ENCODE assay signal across 8 cellular contexts in the genomic region with DNA sequence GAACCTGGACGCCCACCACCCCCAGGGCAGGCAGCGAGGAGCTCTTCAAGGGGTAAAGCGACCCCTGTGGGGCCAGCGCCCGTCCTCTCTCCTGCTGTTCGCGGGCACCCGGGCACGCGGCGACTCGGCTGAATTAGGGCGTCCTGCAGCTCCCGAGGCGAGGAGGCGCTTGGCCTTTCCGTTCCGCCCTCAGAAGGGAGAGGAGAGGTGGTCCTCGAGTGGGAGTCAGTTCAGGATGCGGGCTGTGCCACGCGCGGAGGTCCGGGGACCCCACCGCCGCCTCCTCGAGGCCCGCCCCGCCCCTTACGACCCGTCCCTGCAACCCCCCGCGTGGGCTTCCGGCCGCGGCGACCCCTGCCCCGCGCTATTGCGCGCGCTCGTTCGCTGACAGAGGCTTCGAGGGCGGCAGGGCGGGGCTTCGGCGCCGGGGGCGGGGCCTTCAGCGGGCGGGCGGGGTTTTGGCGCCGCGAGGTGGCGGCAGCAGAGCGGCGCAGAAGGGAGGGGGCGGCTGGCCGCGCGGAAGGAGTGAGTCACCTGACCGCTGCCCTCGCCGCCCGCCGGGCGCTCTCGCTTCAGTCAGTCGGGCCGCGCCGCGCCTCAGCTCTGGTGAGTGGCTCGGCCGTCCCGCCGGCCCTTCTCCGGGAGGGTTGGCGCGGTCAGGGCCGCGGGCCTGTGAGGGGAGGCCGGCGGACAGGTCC. TPM values are rescaled to one million over a fixed set of nuclear protein-coding genes. Genes with fewer than 3 reads are reported as not detected.
DNase-seq lines count a peak whose midpoint lies in the region; ATAC-seq and TF ChIP-seq lines count a peak whose summit lies in the region.

A gene (plus strand): TSS at position 575 of the 698 bp plus-strand sequence. CDS start 22,359 bp downstream, outside the sequence.

- ATAC-seq in HG02763 (IDR thresholded peaks at IDR 0.05; ENCODE audit: unreplicated experiment) (peak; percentile 48), T-cell (replicated peaks in 1 of 4) (peak; percentile 73 to 84 (median 78)), heart left ventricle (peak; percentile 75 to 94 (median 91)), upper lobe of right lung (peak; percentile 93)

- WGBS in adipose tissue, 3 donors, result 3% methylated on average over 54 to 86 of the region's 87 CpGs
- 4 to 16% (median 7%) methylated on average over 24 to 87 of the region's 87 CpGs for WGBS in heart left ventricle, 4 donors

- H3K27ac ChIP-seq in adipose tissue (ENCODE audit: low read depth, low read length), result peak within 1 kb of the TSS; percentile 89
- H3K27ac ChIP-seq in heart left ventricle, result peak within 1 kb of the TSS; percentile 83 to 99 (median 93)
- peak within 1 kb of the TSS; percentile 92 for H3K27ac ChIP-seq in upper lobe of right lung

- H3K9me3 ChIP-seq in heart left ventricle (no peaks in the 10 kb centered on the region), upper lobe of right lung (no peaks in the 10 kb centered on the region)

- no peaks in the 10 kb centered on the region for H3K36me3 Mint-ChIP-seq in T-cell
- peaks cover 9% of the 10 kb centered on the region for H3K36me3 Mint-ChIP-seq in progenitor cell of endocrine pancreas (ENCODE audit: insufficient read depth)

- H3K4me1 Mint-ChIP-seq in T-cell (peaks cover 74 to 79% (median 78%) of the 10 kb centered on the region in 3 donors), progenitor cell of endocrine pancreas (ENCODE audit: low read depth) (peaks cover 38% of the 10 kb centered on the region)

- H3K4me1 ChIP-seq in heart left ventricle, result peaks cover 4 to 55% (median 35%) of the 10 kb centered on the region in 12 donors
- peaks cover 35% of the 10 kb centered on the region for H3K4me1 ChIP-seq in upper lobe of right lung

- TF ChIP-seq POLR2A in heart left ventricle (IDR thresholded peaks at IDR 0.05), result peak in 1 of 2 donors; percentile 91

- H3K9me3 Mint-ChIP-seq in T-cell, result peaks cover 0 to 5% (median 0%) of the 10 kb centered on the region in 3 donors
- peaks cover 10% of the 10 kb centered on the region for H3K9me3 Mint-ChIP-seq in progenitor cell of endocrine pancreas (ENCODE audit: low read depth)

- no peaks in the 10 kb centered on the region for H3K27me3 ChIP-seq in heart left ventricle
- no peaks in the 10 kb centered on the region for H3K27me3 ChIP-seq in upper lobe of right lung

- peak; percentile 34 for TF ChIP-seq CTCF in GM12864 (IDR thresholded peaks at IDR 0.05; ENCODE audit: low read depth, low read length, missing control alignments)
- peak; percentile 23 to 72 (median 46) for TF ChIP-seq CTCF in heart left ventricle (IDR thresholded peaks at IDR 0.05)
- peak; percentile 37 for TF ChIP-seq CTCF in progenitor cell of endocrine pancreas (IDR thresholded peaks at IDR 0.05; ENCODE audit: unreplicated experiment)
- TF ChIP-seq CTCF in upper lobe of right lung (IDR thresholded peaks at IDR 0.05), result peak; percentile 43

- intact Hi-C loops in heart left ventricle (cut with DNase I), result loop anchor here in 4 of 10 donors (5.0 to 10.0 kb wide), 6 partner anchors 34 to 221 kb away; no protein-coding TSS in a partner anchor
- intact Hi-C loops in upper lobe of right lung (cut with DNase I), result no loop called here

- H3K4me3 Mint-ChIP-seq in T-cell, result peak within 1 kb of the TSS; percentile 79 to 87 (median 87)
- H3K4me3 Mint-ChIP-seq in progenitor cell of endocrine pancreas (ENCODE audit: low read depth), result peak within 1 kb of the TSS; percentile 79

- POLR2A ChIA-PET in T-cell (lab: Charles Lee), result interaction anchor here (0.6 to 0.9 kb wide), 5 partner anchors 17 to 305 kb away, joined by 3 to 6 read pairs (median 3); no protein-coding TSS in a partner anchor

- H3K36me3 ChIP-seq in heart left ventricle (no peaks in the 10 kb centered on the region), upper lobe of right lung (no peaks in the 10 kb centered on the region)

- peak within 1 kb of the TSS; percentile 75 to 77 for H3K27ac Mint-ChIP-seq in T-cell
- peak within 1 kb of the TSS; percentile 95 for H3K27ac Mint-ChIP-seq in progenitor cell of endocrine pancreas

- CTCF ChIA-PET in T-cell (lab: Charles Lee), result interaction anchor here (1.0 to 1.1 kb wide), 2 partner anchors 14 to 211 kb away, joined by 3 read pairs; no protein-coding TSS in a partner anchor

- H3K4me3 ChIP-seq in GM12864 (ENCODE audit: low read depth, low read length) (peak within 1 kb of the TSS; percentile 87), heart left ventricle (peak within 1 kb of the TSS; percentile 52 to 98 (median 75)), upper lobe of right lung (peak within 1 kb of the TSS; percentile 77)

- DNase-seq in GM12864 (ENCODE audit: low read depth) (peak; percentile 66), NCI-H146 (lab: John Stamatoyannopoulos, UW) (peak; percentile 85), T-cell (peak; percentile 48 to 87 (median 76)), heart left ventricle (peak; percentile 91 to 95 (median 93)), progenitor cell of endocrine pancreas (ENCODE audit: low spot score, unreplicated experiment) (peak; percentile 79), upper lobe of right lung (peak; percentile 96)

- H3K27me3 Mint-ChIP-seq in T-cell (no peaks in the 10 kb centered on the region), progenitor cell of endocrine pancreas (no peaks in the 10 kb centered on the region)

RNA-seq across cellular contexts. Expression of the gene that starts here (rescaled TPM):
- total RNA-seq in T-cell (10 to 100 TPM; 42.9 to 54.8 (median 52.8) TPM), heart left ventricle (10 to 100 TPM; 16.7 to 83.4 (median 40.0) TPM), progenitor cell of endocrine pancreas (83.2 and 95.5 TPM in 2 replicates), upper lobe of right lung (125 TPM)
- polyA plus RNA-seq in adipose tissue (10 to 100 TPM in 1 of 3 donors, 1 to 10 TPM in 2; 4.8 to 15.3 (median 9.2) TPM), heart left ventricle (1 to 10 TPM; 5.3 to 7.3 TPM)

Comparison
In these comparisons a context has a peak if more than half of its experiments do, and no peak if none do; other contexts are left out.
1. Peak in every context shown above with its lines: DNase-seq, ATAC-seq, H3K4me3 ChIP-seq and H3K27ac ChIP-seq.